Comparison of ENCODE assay signal across 9 cellular contexts in the genomic region with DNA sequence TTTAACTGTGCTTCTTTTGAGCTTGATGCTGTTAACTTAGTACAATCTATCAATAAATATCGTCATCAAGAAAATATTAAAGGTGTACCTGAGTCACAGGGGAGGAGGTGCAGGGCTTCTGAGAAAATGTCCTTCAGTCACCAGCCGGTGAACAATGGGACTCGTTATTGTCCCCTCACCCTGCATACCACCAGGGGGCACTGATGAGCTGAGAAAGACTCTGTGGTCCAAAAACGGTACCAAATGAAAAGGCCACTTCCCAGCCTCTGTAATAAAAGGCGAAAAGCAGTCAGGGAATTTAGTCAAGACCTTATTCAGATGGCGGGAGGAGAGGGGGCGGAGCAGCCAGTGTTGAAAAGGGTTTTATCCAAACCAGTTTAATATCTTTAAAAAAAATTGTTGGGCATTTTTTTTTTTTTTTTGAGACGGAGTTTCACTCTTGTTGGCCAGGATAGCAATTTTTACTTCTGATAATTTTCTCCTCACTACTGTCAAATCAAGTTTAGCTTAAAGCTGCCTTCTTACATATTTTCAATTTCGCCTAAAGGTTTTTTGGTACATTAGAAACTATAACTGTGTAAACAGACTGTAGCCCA.
DNase-seq lines count a peak whose midpoint lies in the region; ATAC-seq lines count a peak whose summit lies in the region.
"Had no signal": no experiment of that assay in that cellular context is flagged by ENCODE, and none has a peak within 500 bp of the region (broad histone marks: within the 10 kb centered on the region; RNA-seq: fewer than 3 reads in every experiment).

No MANE protein-coding gene starts in this region.

- H3K9me3 Mint-ChIP-seq in activated CD4-positive, alpha-beta memory T cell treated with anti-CD3 and anti-CD28 coated beads, Interleukin-2, amount 10 ng/mL, durations not matched to agents 7 days and 5 days = peaks cover 3% of the 10 kb centered on the region

- no peaks in the 10 kb centered on the region for H3K36me3 Mint-ChIP-seq in activated CD4-positive, alpha-beta memory T cell treated with anti-CD3 and anti-CD28 coated beads, Interleukin-2, amount 10 ng/mL, durations not matched to agents 7 days and 5 days (ENCODE audit: low read depth)
- H3K36me3 Mint-ChIP-seq: CD4-positive, alpha-beta memory T cell had no signal

- POLR2A ChIA-PET in activated CD4-positive, alpha-beta memory T cell treated with anti-CD3 and anti-CD28 coated beads, Interleukin-2, amount 10 ng/mL, durations not matched to agents 7 days and 5 days (lab: Charles Lee) = no interaction called here

- no peak overlapping the region for H3K27ac Mint-ChIP-seq in activated CD4-positive, alpha-beta memory T cell treated with anti-CD3 and anti-CD28 coated beads, Interleukin-2, amount 10 ng/mL, durations not matched to agents 7 days and 5 days
- H3K27ac Mint-ChIP-seq: CD4-positive, alpha-beta memory T cell had no signal

- CTCF ChIA-PET in activated CD4-positive, alpha-beta memory T cell treated with anti-CD3 and anti-CD28 coated beads, Interleukin-2, amount 10 ng/mL, durations not matched to agents 7 days and 5 days (lab: Charles Lee) = interaction anchor here (0.7 to 1.7 kb wide), 6 partner anchors 8 to 1413 kb away, joined by 3 to 7 read pairs (median 3); no protein-coding TSS in a partner anchor

- H3K4me1 Mint-ChIP-seq in activated CD4-positive, alpha-beta memory T cell treated with anti-CD3 and anti-CD28 coated beads, Interleukin-2, amount 10 ng/mL, durations not matched to agents 7 days and 5 days = no peaks in the 10 kb centered on the region
- H3K4me1 Mint-ChIP-seq: CD4-positive, alpha-beta memory T cell had no signal

- no peak overlapping the region for H3K4me3 Mint-ChIP-seq in activated CD4-positive, alpha-beta memory T cell treated with anti-CD3 and anti-CD28 coated beads, Interleukin-2, amount 10 ng/mL, durations not matched to agents 7 days and 5 days
- H3K4me3 Mint-ChIP-seq: CD4-positive, alpha-beta memory T cell had no signal

- ATAC-seq in GM21515 (IDR thresholded peaks at IDR 0.05; ENCODE audit: unreplicated experiment) = peak; percentile 64

- no peaks in the 10 kb centered on the region for H3K27me3 Mint-ChIP-seq in activated CD4-positive, alpha-beta memory T cell treated with anti-CD3 and anti-CD28 coated beads, Interleukin-2, amount 10 ng/mL, durations not matched to agents 7 days and 5 days
- H3K27me3 Mint-ChIP-seq: CD4-positive, alpha-beta memory T cell had no signal

- DNase-seq in NCI-H2196 (lab: John Stamatoyannopoulos, UW; ENCODE audit: unreplicated experiment) (peak; percentile 52), NCI-H2196 treated with DMSO at 0.1 percent for 48 hours (lab: John Stamatoyannopoulos, UW; ENCODE audit: unreplicated experiment) (no peak), NCI-H146 treated with DMSO at 0.1 percent for 48 hours (lab: John Stamatoyannopoulos, UW; ENCODE audit: unreplicated experiment) (peak; percentile 13), globus pallidus (ENCODE audit: low spot score) (peak; percentile 37), putamen (ENCODE audit: low spot score) (peak; percentile 23), dedifferentiated amniotic fluid mesenchymal stem cell (ENCODE audit: extremely low spot score) (no peak)
- DNase-seq in activated CD4-positive, alpha-beta memory T cell treated with anti-CD3 and anti-CD28 coated beads, Interleukin-2, amount 10 ng/mL, durations not matched to agents 7 days and 5 days = peak; percentile 45

Comparison
In these comparisons a context has a peak if more than half of its experiments do, and no peak if none do; other contexts are left out.
1. DNase-seq: peak in NCI-H2196 (single experiment), NCI-H146 treated with DMSO at 0.1 percent for 48 hours (single experiment), activated CD4-positive, alpha-beta memory T cell treated with anti-CD3 and anti-CD28 coated beads, Interleukin-2, amount 10 ng/mL, durations not matched to agents 7 days and 5 days (single experiment), globus pallidus (single experiment) and putamen (single experiment); none in NCI-H2196 treated with DMSO at 0.1 percent for 48 hours (single experiment) and dedifferentiated amniotic fluid mesenchymal stem cell (single experiment).